In the genomic region with DNA sequence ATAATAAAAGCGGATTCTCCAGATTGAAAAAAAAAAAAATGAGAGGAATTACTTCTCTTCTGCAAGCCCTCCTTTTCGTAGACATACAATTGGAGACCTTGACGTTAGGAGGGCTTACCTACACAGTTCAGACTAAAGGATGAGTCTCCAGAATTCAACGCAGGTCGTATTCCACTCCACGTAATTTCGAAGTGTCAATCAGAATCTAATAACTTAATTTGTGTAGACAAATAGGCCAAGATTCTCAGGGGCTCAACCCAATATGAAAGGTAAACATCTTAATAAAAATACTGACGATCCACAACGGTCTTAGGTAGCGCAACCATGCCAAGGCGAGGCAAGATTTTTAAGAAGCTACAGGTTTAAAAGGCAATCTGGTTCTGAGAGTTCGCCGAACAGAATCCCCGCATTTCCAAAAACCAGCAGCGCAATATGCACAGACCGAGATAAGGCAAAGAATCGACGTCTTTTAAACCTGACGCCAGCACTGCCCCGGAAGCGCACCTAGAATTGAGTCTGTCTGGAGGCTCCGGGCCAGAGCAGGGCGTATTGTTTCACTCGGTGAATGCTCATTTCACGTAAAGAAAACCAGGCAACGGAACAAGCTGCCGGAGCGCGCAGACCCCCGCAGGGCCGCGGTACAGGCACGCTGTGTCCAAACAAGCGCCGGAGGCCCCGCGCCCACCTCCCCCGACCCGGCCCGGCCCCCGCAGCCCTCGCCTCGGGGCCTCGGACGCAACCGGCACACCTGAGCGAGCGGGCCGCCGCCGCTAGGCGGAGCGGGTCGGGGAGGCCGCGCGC, we compare ENCODE assay signal across 1 cellular context.
A peak's percentile ranks its signal among the peaks of the same experiment; 100 is the strongest.
TF ChIP-seq lines count a peak whose summit lies in the region.

No MANE protein-coding gene starts in this region.

TF ChIP-seq in K562, 482 proteins besides CTCF, POLR2A, EP300 and RAD21 (continued from another document and continues in another):
- TF ChIP-seq ZNF586 (CRISPR knock-in tag; conservative IDR thresholded peaks at IDR 0.05) (no peak), NR2F6 (CRISPR knock-in tag; IDR thresholded peaks at IDR 0.05) (no peak), ZNF766 (CRISPR knock-in tag; conservative IDR thresholded peaks at IDR 0.05) (peak; percentile 44; the same call in 1 of the 2 replicates), SLC30A9 (CRISPR knock-in tag; IDR thresholded peaks at IDR 0.05) (no peak), LCOR (CRISPR knock-in tag; IDR thresholded peaks at IDR 0.05) (peak; percentile 79), TCF3 (CRISPR knock-in tag; IDR thresholded peaks at IDR 0.05) (peak; percentile 73), E2F3 (CRISPR knock-in tag; IDR thresholded peaks at IDR 0.05) (no peak), ZNF408 (CRISPR knock-in tag; IDR thresholded peaks at IDR 0.05; ENCODE audit: low read depth) (no peak), FOSL1 (tag; conservative IDR thresholded peaks at IDR 0.05) (no peak; the same call in 1 of the 2 replicates), NR4A1 (CRISPR knock-in tag; IDR thresholded peaks at IDR 0.05) (no peak), NR4A1 (tag; IDR thresholded peaks at IDR 0.05) (no peak), MECOM (CRISPR knock-in tag; IDR thresholded peaks at IDR 0.05) (no peak), ZNF583 (CRISPR knock-in tag; IDR thresholded peaks at IDR 0.05) (no peak), XRCC3 (IDR thresholded peaks at IDR 0.05) (no peak), ERF (CRISPR knock-in tag; IDR thresholded peaks at IDR 0.05) (no peak), ZNF12 (CRISPR knock-in tag; IDR thresholded peaks at IDR 0.05) (no peak), SIRT6 (IDR thresholded peaks at IDR 0.05; ENCODE audit: low read depth, low read length) (no peak), CBFA2T2 (conservative IDR thresholded peaks at IDR 0.05) (peak; percentile 56), ZNF778 (CRISPR knock-in tag; IDR thresholded peaks at IDR 0.05) (no peak), ZC3H8 (IDR thresholded peaks at IDR 0.05) (no peak), HNRNPH1 (optimal IDR thresholded peaks at IDR 0.05; ENCODE audit: low read depth, low read length) (no peak), ZNF717 (CRISPR knock-in tag; IDR thresholded peaks at IDR 0.05) (no peak), POLR2B (IDR thresholded peaks at IDR 0.05; ENCODE audit: low read depth, partially characterized antibody) (no peak), NCOA1 (IDR thresholded peaks at IDR 0.05; ENCODE audit: low read depth) (peak; percentile 29; the same call in 1 of the 2 replicates)
- TF ChIP-seq, protein P1, sequence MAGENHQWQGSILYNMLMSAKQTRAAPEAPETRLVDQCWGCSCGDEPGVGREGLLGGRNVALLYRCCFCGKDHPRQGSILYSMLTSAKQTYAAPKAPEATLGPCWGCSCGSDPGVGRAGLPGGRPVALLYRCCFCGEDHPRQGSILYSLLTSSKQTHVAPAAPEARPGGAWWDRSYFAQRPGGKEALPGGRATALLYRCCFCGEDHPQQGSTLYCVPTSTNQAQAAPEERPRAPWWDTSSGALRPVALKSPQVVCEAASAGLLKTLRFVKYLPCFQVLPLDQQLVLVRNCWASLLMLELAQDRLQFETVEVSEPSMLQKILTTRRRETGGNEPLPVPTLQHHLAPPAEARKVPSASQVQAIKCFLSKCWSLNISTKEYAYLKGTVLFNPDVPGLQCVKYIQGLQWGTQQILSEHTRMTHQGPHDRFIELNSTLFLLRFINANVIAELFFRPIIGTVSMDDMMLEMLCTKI (IDR thresholded peaks at IDR 0.05; ENCODE audit: partially characterized antibody): no peak
- TF ChIP-seq, protein P2, sequence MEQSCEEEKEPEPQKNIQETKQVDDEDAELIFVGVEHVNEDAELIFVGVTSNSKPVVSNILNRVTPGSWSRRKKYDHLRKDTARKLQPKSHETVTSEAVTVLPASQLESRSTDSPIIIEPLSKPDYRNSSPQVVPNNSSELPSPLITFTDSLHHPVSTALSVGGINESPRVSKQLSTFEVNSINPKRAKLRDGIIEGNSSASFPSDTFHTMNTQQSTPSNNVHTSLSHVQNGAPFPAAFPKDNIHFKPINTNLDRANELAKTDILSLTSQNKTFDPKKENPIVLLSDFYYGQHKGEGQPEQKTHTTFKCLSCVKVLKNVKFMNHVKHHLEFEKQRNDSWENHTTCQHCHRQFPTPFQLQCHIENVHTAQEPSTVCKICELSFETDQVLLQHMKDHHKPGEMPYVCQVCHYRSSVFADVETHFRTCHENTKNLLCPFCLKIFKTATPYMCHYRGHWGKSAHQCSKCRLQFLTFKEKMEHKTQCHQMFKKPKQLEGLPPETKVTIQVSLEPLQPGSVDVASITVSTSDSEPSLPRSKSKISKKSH (CRISPR knock-in tag; IDR thresholded peaks at IDR 0.05): no peak
- TF ChIP-seq, protein P3, sequence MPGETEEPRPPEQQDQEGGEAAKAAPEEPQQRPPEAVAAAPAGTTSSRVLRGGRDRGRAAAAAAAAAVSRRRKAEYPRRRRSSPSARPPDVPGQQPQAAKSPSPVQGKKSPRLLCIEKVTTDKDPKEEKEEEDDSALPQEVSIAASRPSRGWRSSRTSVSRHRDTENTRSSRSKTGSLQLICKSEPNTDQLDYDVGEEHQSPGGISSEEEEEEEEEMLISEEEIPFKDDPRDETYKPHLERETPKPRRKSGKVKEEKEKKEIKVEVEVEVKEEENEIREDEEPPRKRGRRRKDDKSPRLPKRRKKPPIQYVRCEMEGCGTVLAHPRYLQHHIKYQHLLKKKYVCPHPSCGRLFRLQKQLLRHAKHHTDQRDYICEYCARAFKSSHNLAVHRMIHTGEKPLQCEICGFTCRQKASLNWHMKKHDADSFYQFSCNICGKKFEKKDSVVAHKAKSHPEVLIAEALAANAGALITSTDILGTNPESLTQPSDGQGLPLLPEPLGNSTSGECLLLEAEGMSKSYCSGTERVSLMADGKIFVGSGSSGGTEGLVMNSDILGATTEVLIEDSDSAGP (CRISPR knock-in tag; IDR thresholded peaks at IDR 0.05): no peak
- TF ChIP-seq, protein P4, sequence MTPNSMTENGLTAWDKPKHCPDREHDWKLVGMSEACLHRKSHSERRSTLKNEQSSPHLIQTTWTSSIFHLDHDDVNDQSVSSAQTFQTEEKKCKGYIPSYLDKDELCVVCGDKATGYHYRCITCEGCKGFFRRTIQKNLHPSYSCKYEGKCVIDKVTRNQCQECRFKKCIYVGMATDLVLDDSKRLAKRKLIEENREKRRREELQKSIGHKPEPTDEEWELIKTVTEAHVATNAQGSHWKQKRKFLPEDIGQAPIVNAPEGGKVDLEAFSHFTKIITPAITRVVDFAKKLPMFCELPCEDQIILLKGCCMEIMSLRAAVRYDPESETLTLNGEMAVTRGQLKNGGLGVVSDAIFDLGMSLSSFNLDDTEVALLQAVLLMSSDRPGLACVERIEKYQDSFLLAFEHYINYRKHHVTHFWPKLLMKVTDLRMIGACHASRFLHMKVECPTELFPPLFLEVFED (CRISPR knock-in tag; conservative IDR thresholded peaks at IDR 0.05): 0 out of 2 replicates have a peak, but pooled peaks have one; percentile 60
- TF ChIP-seq, protein P5, sequence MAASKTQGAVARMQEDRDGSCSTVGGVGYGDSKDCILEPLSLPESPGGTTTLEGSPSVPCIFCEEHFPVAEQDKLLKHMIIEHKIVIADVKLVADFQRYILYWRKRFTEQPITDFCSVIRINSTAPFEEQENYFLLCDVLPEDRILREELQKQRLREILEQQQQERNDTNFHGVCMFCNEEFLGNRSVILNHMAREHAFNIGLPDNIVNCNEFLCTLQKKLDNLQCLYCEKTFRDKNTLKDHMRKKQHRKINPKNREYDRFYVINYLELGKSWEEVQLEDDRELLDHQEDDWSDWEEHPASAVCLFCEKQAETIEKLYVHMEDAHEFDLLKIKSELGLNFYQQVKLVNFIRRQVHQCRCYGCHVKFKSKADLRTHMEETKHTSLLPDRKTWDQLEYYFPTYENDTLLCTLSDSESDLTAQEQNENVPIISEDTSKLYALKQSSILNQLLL (CRISPR knock-in tag; IDR thresholded peaks at IDR 0.05; ENCODE audit: borderline replicate concordance): no peak
- TF ChIP-seq, protein P6, sequence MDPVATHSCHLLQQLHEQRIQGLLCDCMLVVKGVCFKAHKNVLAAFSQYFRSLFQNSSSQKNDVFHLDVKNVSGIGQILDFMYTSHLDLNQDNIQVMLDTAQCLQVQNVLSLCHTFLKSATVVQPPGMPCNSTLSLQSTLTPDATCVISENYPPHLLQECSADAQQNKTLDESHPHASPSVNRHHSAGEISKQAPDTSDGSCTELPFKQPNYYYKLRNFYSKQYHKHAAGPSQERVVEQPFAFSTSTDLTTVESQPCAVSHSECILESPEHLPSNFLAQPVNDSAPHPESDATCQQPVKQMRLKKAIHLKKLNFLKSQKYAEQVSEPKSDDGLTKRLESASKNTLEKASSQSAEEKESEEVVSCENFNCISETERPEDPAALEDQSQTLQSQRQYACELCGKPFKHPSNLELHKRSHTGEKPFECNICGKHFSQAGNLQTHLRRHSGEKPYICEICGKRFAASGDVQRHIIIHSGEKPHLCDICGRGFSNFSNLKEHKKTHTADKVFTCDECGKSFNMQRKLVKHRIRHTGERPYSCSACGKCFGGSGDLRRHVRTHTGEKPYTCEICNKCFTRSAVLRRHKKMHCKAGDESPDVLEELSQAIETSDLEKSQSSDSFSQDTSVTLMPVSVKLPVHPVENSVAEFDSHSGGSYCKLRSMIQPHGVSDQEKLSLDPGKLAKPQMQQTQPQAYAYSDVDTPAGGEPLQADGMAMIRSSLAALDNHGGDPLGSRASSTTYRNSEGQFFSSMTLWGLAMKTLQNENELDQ (CRISPR knock-in tag; IDR thresholded peaks at IDR 0.05; ENCODE audit: borderline replicate concordance): no peak
- TF ChIP-seq, protein P7, sequence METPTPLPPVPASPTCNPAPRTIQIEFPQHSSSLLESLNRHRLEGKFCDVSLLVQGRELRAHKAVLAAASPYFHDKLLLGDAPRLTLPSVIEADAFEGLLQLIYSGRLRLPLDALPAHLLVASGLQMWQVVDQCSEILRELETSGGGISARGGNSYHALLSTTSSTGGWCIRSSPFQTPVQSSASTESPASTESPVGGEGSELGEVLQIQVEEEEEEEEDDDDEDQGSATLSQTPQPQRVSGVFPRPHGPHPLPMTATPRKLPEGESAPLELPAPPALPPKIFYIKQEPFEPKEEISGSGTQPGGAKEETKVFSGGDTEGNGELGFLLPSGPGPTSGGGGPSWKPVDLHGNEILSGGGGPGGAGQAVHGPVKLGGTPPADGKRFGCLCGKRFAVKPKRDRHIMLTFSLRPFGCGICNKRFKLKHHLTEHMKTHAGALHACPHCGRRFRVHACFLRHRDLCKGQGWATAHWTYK (CRISPR knock-in tag; IDR thresholded peaks at IDR 0.05): no peak
- TF ChIP-seq, protein P8, sequence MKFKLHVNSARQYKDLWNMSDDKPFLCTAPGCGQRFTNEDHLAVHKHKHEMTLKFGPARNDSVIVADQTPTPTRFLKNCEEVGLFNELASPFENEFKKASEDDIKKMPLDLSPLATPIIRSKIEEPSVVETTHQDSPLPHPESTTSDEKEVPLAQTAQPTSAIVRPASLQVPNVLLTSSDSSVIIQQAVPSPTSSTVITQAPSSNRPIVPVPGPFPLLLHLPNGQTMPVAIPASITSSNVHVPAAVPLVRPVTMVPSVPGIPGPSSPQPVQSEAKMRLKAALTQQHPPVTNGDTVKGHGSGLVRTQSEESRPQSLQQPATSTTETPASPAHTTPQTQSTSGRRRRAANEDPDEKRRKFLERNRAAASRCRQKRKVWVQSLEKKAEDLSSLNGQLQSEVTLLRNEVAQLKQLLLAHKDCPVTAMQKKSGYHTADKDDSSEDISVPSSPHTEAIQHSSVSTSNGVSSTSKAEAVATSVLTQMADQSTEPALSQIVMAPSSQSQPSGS (CRISPR knock-in tag; IDR thresholded peaks at IDR 0.05): no peak
- TF ChIP-seq, protein P9, sequence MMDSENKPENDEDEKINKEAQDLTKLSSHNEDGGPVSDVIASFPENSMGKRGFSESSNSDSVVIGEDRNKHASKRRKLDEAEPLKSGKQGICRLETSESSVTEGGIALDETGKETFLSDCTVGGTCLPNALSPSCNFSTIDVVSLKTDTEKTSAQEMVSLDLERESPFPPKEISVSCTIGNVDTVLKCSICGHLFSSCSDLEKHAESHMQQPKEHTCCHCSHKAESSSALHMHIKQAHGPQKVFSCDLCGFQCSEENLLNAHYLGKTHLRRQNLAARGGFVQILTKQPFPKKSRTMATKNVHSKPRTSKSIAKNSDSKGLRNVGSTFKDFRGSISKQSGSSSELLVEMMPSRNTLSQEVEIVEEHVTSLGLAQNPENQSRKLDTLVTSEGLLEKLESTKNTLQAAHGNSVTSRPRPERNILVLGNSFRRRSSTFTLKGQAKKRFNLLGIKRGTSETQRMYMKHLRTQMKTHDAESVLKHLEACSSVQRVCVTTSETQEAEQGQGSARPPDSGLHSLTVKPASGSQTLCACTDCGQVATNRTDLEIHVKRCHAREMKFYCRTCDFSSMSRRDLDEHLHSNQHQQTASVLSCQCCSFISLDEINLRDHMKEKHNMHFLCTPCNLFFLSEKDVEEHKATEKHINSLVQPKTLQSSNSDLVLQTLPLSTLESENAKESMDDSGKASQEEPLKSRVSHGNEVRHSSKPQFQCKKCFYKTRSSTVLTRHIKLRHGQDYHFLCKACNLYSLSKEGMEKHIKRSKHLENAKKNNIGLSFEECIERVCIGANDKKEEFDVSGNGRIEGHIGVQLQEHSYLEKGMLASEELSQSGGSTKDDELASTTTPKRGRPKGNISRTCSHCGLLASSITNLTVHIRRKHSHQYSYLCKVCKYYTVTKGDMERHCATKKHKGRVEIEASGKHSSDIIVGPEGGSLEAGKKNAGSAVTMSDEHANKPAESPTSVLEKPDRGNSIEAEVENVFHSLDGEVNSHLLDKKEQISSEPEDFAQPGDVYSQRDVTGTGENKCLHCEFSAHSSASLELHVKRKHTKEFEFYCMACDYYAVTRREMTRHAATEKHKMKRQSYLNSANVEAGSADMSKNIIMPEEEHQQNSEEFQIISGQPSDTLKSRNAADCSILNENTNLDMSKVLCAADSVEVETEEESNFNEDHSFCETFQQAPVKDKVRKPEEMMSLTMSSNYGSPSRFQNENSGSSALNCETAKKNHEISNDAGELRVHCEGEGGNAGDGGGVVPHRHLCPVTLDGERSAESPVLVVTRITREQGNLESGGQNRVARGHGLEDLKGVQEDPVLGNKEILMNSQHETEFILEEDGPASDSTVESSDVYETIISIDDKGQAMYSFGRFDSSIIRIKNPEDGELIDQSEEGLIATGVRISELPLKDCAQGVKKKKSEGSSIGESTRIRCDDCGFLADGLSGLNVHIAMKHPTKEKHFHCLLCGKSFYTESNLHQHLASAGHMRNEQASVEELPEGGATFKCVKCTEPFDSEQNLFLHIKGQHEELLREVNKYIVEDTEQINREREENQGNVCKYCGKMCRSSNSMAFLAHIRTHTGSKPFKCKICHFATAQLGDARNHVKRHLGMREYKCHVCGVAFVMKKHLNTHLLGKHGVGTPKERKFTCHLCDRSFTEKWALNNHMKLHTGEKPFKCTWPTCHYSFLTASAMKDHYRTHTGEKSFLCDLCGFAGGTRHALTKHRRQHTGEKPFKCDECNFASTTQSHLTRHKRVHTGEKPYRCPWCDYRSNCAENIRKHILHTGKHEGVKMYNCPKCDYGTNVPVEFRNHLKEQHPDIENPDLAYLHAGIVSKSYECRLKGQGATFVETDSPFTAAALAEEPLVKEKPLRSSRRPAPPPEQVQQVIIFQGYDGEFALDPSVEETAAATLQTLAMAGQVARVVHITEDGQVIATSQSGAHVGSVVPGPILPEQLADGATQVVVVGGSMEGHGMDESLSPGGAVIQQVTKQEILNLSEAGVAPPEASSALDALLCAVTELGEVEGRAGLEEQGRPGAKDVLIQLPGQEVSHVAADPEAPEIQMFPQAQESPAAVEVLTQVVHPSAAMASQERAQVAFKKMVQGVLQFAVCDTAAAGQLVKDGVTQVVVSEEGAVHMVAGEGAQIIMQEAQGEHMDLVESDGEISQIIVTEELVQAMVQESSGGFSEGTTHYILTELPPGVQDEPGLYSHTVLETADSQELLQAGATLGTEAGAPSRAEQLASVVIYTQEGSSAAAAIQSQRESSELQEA (IDR thresholded peaks at IDR 0.05; ENCODE audit: low read depth): no peak
